Comparison of ENCODE assay signal across 1 cellular context in the genomic region with DNA sequence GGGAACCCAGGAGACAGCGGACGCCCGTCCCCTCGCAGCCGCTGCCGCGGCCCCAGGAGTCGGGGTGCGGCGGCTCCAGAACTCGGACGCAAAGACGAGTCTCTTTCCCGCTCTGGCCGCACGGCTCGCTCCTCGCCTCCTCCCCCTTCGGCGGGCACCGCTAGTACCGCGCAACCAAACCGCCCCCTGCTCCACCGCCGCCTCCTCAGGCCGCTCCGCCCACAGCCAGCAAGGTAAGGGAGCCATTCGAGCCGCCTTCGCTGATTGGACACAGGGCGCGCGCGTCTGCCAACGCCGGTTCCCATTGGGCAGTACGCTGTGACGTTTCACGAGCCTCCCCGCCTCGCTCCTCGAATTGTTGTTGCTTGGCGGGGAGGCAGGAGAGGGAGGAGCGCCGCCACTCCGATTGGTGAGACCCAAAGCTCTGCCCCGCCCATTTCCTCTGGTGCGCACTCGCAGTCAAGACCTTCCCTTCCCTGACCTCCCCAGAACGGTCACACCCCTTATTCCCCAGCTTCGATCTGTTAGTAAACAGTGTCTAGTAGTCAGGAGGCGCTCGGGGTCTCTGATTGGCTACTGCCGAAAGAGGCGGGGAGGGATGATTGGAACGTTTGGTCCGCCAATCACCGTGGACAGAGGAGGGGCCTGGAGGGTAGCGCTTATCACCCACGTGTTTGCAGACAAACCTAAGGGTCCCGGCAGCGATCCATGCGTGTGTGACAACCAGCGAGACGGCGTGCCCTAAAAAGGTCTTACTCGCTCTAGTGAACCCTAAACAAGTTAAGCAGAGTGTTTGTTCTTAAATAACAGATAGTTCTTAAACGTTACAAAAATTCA.
TF ChIP-seq lines count a peak whose summit lies in the region.

Gene RPS6KA5, minus strand, starts transcription at position 170 of the 837 bp plus-strand sequence. CDS start 207 bp downstream, outside the sequence.

TF ChIP-seq in HEK293, 187 proteins besides CTCF, POLR2A, EP300 and RAD21 (continued from another document and continues in another):
- peak; percentile 81 for TF ChIP-seq KLF10 (tag by site-specific recombination; IDR thresholded peaks at IDR 0.05)
- TF ChIP-seq ZNF596 (tag by site-specific recombination; IDR thresholded peaks at IDR 0.05), result no peak
- no peak for TF ChIP-seq OSR2 (tag by site-specific recombination; IDR thresholded peaks at IDR 0.05)
- TF ChIP-seq ZNF624 (tag by site-specific recombination; IDR thresholded peaks at IDR 0.05), result no peak
- TF ChIP-seq ZSCAN23 (tag by site-specific recombination; IDR thresholded peaks at IDR 0.05), result no peak; the same call in 1 of the 2 replicates
- TF ChIP-seq ZNF350 (tag by site-specific recombination; IDR thresholded peaks at IDR 0.05), result no peak
- TF ChIP-seq ZNF221 (tag by site-specific recombination; IDR thresholded peaks at IDR 0.05; ENCODE audit: borderline replicate concordance), result no peak
- peak; percentile 90; the same call in 1 of the 2 replicates for TF ChIP-seq REPIN1 (tag by site-specific recombination; IDR thresholded peaks at IDR 0.05; ENCODE audit: low read depth)
- TF ChIP-seq GLIS2 (tag by site-specific recombination; IDR thresholded peaks at IDR 0.05), result peak; percentile 99
- TF ChIP-seq ZNF112 (tag by site-specific recombination; IDR thresholded peaks at IDR 0.05), result no peak
- no peak for TF ChIP-seq HOXC10 (CRISPR knock-in tag; IDR thresholded peaks at IDR 0.05)
- no peak for TF ChIP-seq ZNF664 (tag by site-specific recombination; IDR thresholded peaks at IDR 0.05)
- no peak for TF ChIP-seq ZNF37A (tag by site-specific recombination; IDR thresholded peaks at IDR 0.05)
- TF ChIP-seq, protein P1, sequence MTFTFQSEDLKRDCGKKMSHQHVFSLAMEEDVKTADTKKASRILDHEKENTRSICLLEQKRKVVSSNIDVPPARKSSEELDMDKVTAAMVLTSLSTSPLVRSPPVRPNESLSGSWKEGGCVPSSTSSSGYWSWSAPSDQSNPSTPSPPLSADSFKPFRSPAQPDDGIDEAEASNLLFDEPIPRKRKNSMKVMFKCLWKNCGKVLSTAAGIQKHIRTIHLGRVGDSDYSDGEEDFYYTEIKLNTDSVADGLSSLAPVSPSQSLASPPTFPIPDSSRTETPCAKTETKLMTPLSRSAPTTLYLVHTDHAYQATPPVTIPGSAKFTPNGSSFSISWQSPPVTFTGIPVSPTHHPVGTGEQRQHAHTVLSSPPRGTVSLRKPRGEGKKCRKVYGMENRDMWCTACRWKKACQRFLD (tag by site-specific recombination; IDR thresholded peaks at IDR 0.05), result no peak
- no peak for TF ChIP-seq IKZF3 (tag by site-specific recombination; IDR thresholded peaks at IDR 0.05)
- 0 out of 2 replicates have a peak, but pooled peaks have one; percentile 20 for TF ChIP-seq SCRT2 (tag by site-specific recombination; IDR thresholded peaks at IDR 0.05)
- TF ChIP-seq ZNF701 (tag by site-specific recombination; IDR thresholded peaks at IDR 0.05), result no peak
- no peak for TF ChIP-seq ZNF169 (tag by site-specific recombination; IDR thresholded peaks at IDR 0.05)
- TF ChIP-seq TCF7L2 (IDR thresholded peaks at IDR 0.05; ENCODE audit: borderline replicate concordance, low read depth, low read length), result no peak
- no peak for TF ChIP-seq ZNF514 (tag by site-specific recombination; IDR thresholded peaks at IDR 0.05)
- no peak for TF ChIP-seq ZNF157 (tag by site-specific recombination; IDR thresholded peaks at IDR 0.05)
- TF ChIP-seq ZNF677 (tag by site-specific recombination; IDR thresholded peaks at IDR 0.05), result no peak
- TF ChIP-seq GLI4 (tag by site-specific recombination; IDR thresholded peaks at IDR 0.05), result no peak
- TF ChIP-seq YY1 (tag by site-specific recombination; IDR thresholded peaks at IDR 0.05), result 0 out of 2 replicates have a peak, but pooled peaks have one; percentile 41
- TF ChIP-seq ZSCAN18 (tag by site-specific recombination; IDR thresholded peaks at IDR 0.05), result no peak
- TF ChIP-seq ZNF530 (tag by site-specific recombination; IDR thresholded peaks at IDR 0.05; ENCODE audit: low read depth), result no peak
- TF ChIP-seq ZNF2 (tag by site-specific recombination; IDR thresholded peaks at IDR 0.05), result peak; percentile 62; the same call in 1 of the 2 replicates
- TF ChIP-seq ZNF529 (tag by site-specific recombination; IDR thresholded peaks at IDR 0.05; ENCODE audit: insufficient replicate concordance), result no peak
- TF ChIP-seq ZNF248 (tag by site-specific recombination; IDR thresholded peaks at IDR 0.05), result no peak
- peak; percentile 61 for TF ChIP-seq ZBTB10 (tag by site-specific recombination; IDR thresholded peaks at IDR 0.05)
- peak; percentile 67 for TF ChIP-seq ZBTB21 (tag by site-specific recombination; IDR thresholded peaks at IDR 0.05)
- TF ChIP-seq, protein P2, sequence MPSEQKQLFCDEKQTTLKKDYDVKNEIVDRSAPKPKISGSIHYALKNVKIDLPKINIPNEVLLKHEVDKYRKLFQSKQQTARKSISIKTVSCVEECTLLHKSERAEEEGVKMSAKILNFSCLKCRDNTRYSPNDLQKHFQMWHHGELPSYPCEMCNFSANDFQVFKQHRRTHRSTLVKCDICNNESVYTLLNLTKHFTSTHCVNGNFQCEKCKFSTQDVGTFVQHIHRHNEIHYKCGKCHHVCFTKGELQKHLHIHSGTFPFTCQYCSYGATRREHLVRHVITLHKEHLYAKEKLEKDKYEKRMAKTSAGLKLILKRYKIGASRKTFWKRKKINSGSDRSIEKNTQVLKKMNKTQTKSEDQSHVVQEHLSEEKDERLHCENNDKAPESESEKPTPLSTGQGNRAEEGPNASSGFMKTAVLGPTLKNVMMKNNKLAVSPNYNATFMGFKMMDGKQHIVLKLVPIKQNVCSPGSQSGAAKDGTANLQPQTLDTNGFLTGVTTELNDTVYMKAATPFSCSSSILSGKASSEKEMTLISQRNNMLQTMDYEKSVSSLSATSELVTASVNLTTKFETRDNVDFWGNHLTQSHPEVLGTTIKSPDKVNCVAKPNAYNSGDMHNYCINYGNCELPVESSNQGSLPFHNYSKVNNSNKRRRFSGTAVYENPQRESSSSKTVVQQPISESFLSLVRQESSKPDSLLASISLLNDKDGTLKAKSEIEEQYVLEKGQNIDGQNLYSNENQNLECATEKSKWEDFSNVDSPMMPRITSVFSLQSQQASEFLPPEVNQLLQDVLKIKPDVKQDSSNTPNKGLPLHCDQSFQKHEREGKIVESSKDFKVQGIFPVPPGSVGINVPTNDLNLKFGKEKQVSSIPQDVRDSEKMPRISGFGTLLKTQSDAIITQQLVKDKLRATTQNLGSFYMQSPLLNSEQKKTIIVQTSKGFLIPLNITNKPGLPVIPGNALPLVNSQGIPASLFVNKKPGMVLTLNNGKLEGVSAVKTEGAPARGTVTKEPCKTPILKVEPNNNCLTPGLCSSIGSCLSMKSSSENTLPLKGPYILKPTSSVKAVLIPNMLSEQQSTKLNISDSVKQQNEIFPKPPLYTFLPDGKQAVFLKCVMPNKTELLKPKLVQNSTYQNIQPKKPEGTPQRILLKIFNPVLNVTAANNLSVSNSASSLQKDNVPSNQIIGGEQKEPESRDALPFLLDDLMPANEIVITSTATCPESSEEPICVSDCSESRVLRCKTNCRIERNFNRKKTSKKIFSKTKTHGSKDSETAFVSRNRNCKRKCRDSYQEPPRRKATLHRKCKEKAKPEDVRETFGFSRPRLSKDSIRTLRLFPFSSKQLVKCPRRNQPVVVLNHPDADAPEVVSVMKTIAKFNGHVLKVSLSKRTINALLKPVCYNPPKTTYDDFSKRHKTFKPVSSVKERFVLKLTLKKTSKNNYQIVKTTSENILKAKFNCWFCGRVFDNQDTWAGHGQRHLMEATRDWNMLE (tag by site-specific recombination; conservative IDR thresholded peaks at IDR 0.05; ENCODE audit: low read depth), result no peak
- TF ChIP-seq ZBTB1 (tag by site-specific recombination; IDR thresholded peaks at IDR 0.05), result no peak
- no peak for TF ChIP-seq ZNF16 (tag by site-specific recombination; IDR thresholded peaks at IDR 0.05; ENCODE audit: low read depth)
- TF ChIP-seq KLF8 (tag by site-specific recombination; IDR thresholded peaks at IDR 0.05), result peak; percentile 92
- TF ChIP-seq ZNF398 (tag by site-specific recombination; IDR thresholded peaks at IDR 0.05), result no peak
- TF ChIP-seq SP7 (tag by site-specific recombination; IDR thresholded peaks at IDR 0.05), result peak; percentile 79
- peak; percentile 85; the same call in 1 of the 2 replicates for TF ChIP-seq ZNF391 (tag by site-specific recombination; IDR thresholded peaks at IDR 0.05; ENCODE audit: borderline replicate concordance, low read depth)
- peak; percentile 99 for TF ChIP-seq SP3 (tag by site-specific recombination; IDR thresholded peaks at IDR 0.05)
- peak; percentile 33; the same call in 1 of the 2 replicates for TF ChIP-seq ZNF24 (tag by site-specific recombination; IDR thresholded peaks at IDR 0.05)
- TF ChIP-seq ZNF791 (tag by site-specific recombination; IDR thresholded peaks at IDR 0.05), result no peak
- no peak for TF ChIP-seq ZNF132 (tag by site-specific recombination; IDR thresholded peaks at IDR 0.05; ENCODE audit: borderline replicate concordance)
- no peak for TF ChIP-seq ZNF239 (tag by site-specific recombination; IDR thresholded peaks at IDR 0.05)
- TF ChIP-seq, protein P3, sequence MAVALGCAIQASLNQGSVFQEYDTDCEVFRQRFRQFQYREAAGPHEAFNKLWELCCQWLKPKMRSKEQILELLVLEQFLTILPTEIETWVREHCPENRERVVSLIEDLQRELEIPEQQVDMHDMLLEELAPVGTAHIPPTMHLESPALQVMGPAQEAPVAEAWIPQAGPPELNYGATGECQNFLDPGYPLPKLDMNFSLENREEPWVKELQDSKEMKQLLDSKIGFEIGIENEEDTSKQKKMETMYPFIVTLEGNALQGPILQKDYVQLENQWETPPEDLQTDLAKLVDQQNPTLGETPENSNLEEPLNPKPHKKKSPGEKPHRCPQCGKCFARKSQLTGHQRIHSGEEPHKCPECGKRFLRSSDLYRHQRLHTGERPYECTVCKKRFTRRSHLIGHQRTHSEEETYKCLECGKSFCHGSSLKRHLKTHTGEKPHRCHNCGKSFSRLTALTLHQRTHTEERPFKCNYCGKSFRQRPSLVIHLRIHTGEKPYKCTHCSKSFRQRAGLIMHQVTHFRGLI (tag by site-specific recombination; IDR thresholded peaks at IDR 0.05), result no peak
- TF ChIP-seq ZNF133 (tag by site-specific recombination; IDR thresholded peaks at IDR 0.05), result no peak
- TF ChIP-seq SALL2 (tag by site-specific recombination; IDR thresholded peaks at IDR 0.05; ENCODE audit: borderline replicate concordance), result no peak
- no peak for TF ChIP-seq ZNF488 (tag by site-specific recombination; IDR thresholded peaks at IDR 0.05)
- TF ChIP-seq, protein P4, sequence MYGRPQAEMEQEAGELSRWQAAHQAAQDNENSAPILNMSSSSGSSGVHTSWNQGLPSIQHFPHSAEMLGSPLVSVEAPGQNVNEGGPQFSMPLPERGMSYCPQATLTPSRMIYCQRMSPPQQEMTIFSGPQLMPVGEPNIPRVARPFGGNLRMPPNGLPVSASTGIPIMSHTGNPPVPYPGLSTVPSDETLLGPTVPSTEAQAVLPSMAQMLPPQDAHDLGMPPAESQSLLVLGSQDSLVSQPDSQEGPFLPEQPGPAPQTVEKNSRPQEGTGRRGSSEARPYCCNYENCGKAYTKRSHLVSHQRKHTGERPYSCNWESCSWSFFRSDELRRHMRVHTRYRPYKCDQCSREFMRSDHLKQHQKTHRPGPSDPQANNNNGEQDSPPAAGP (tag by site-specific recombination; IDR thresholded peaks at IDR 0.05), result peak; percentile 71; the same call in 1 of the 2 replicates
- peak; percentile 99 for TF ChIP-seq ZFHX2 (tag by site-specific recombination; conservative IDR thresholded peaks at IDR 0.05)
- peak; percentile 67 for TF ChIP-seq ZIC2 (tag by site-specific recombination; IDR thresholded peaks at IDR 0.05)
- TF ChIP-seq ZXDB (tag by site-specific recombination; IDR thresholded peaks at IDR 0.05), result peak; percentile 84
